In genomic region chr18:69447886-69448285, GRCh38 we compare ENCODE assay signal across 39 cellular contexts. TPM values are rescaled to one million over a fixed set of nuclear protein-coding genes. Genes with fewer than 3 reads are reported as not detected.
"Had no signal": no experiment of that assay in that cellular context is flagged by ENCODE, and none has a peak within 500 bp of the region (broad histone marks: within the 10 kb centered on the region; RNA-seq: fewer than 3 reads in every experiment).

No MANE protein-coding gene starts in this region.

- H3K27ac Mint-ChIP-seq: activated B cell treated with CpG ODN at 0.5 μM for 24 hours; activated CD4-positive, alpha-beta memory T cell treated with anti-CD3 and anti-CD28 coated beads for 36 hours; activated CD4-positive, alpha-beta T cell treated with anti-CD3 and anti-CD28 coated beads, Interleukin-2, amount 10 ng/mL, durations not matched to agents 24 days and 14 days; activated CD8-positive, alpha-beta T cell treated with anti-CD3 and anti-CD28 coated beads for 36 hours; activated naive CD4-positive, alpha-beta T cell treated with anti-CD3 and anti-CD28 coated beads for 36 hours; activated naive CD4-positive, alpha-beta T cell treated with anti-CD3 and anti-CD28 coated beads, Interleukin-2, amount 50 U/mL, for 72 hours; activated naive CD8-positive, alpha-beta T cell treated with anti-CD3 and anti-CD28 coated beads for 36 hours; activated T-cell treated with anti-CD3 and anti-CD28 coated beads, Interleukin-2, amount 50 U/mL, for 72 hours; activated T-helper 1 cell treated with anti-CD3 and anti-CD28 coated beads, Interleukin-12 subunit alpha, Interleukin-12 subunit beta, Interleukin-2, Interleukin-4 antibody, amounts not matched to agents 30 ng/mL and 10 ng/mL and 1 ng/mL, durations not matched to agents 14 hours and 24 hours and 36 hours; activated T-helper 17 cell treated with anti-CD3 and anti-CD28 coated beads, Interleukin-2, amount 50 U/mL, for 72 hours; brain; T-helper 1 cell treated with Interleukin-12 subunit alpha and Interleukin-12 subunit beta and Interleukin-4 antibody, amounts not matched to agents 30 μg/mL and 1 μg/mL, for 36 hours; T-helper 2 cell treated with Interferon-gamma antibody and Interleukin-4, amounts not matched to agents 5 μg/mL and 100 μg/mL, for 36 hours had no signal

- H3K4me1 ChIP-seq: adrenal gland, ascending aorta had no signal

- H3K9me3 Mint-ChIP-seq: activated CD4-positive, alpha-beta memory T cell treated with anti-CD3 and anti-CD28 coated beads for 36 hours; activated CD8-positive, alpha-beta T cell treated with anti-CD3 and anti-CD28 coated beads for 36 hours; activated naive CD4-positive, alpha-beta T cell treated with anti-CD3 and anti-CD28 coated beads for 36 hours; activated T-cell treated with anti-CD3 and anti-CD28 coated beads, Interleukin-2, amount 50 U/mL, for 4 hours; activated T-helper 1 cell treated with anti-CD3 and anti-CD28 coated beads, Interleukin-12 subunit alpha, Interleukin-12 subunit beta, Interleukin-2, Interleukin-4 antibody, amounts not matched to agents 30 ng/mL and 10 ng/mL and 1 ng/mL, durations not matched to agents 14 hours and 24 hours and 36 hours; T-helper 2 cell treated with Interferon-gamma antibody and Interleukin-4, amounts not matched to agents 5 μg/mL and 100 μg/mL, for 36 hours had no signal

- H3K4me3 Mint-ChIP-seq: activated B cell treated with CpG ODN at 0.5 μM for 24 hours; activated CD4-positive, alpha-beta memory T cell treated with anti-CD3 and anti-CD28 coated beads for 36 hours; activated CD4-positive, alpha-beta T cell treated with anti-CD3 and anti-CD28 coated beads, Interleukin-2, amount 10 ng/mL, durations not matched to agents 24 days and 14 days; activated CD8-positive, alpha-beta T cell treated with anti-CD3 and anti-CD28 coated beads for 36 hours; activated naive CD4-positive, alpha-beta T cell treated with anti-CD3 and anti-CD28 coated beads for 36 hours; activated naive CD8-positive, alpha-beta T cell treated with anti-CD3 and anti-CD28 coated beads for 36 hours; activated T-cell treated with anti-CD3 and anti-CD28 coated beads, Interleukin-2, amount 50 U/mL, for 4 hours; activated T-cell treated with anti-CD3 and anti-CD28 coated beads, Interleukin-2, amount 50 U/mL, for 72 hours; activated T-helper 1 cell treated with anti-CD3 and anti-CD28 coated beads, Interleukin-12 subunit alpha, Interleukin-12 subunit beta, Interleukin-2, Interleukin-4 antibody, amounts not matched to agents 30 ng/mL and 10 ng/mL and 1 ng/mL, durations not matched to agents 14 hours and 24 hours and 36 hours; activated T-helper 17 cell treated with anti-CD3 and anti-CD28 coated beads, Interleukin-2, amount 50 U/mL, for 72 hours; brain; central memory CD8-positive, alpha-beta T cell; T-helper 1 cell treated with Interleukin-12 subunit alpha and Interleukin-12 subunit beta and Interleukin-4 antibody, amounts not matched to agents 30 μg/mL and 1 μg/mL, for 36 hours; T-helper 2 cell treated with Interferon-gamma antibody and Interleukin-4, amounts not matched to agents 5 μg/mL and 100 μg/mL, for 36 hours had no signal

- DNase-seq: activated B cell treated with CpG ODN at 0.5 μM for 24 hours; activated CD4-positive, alpha-beta memory T cell treated with anti-CD3 and anti-CD28 coated beads for 36 hours; activated CD4-positive, alpha-beta T cell treated with anti-CD3 and anti-CD28 coated beads for 4 hours; activated CD4-positive, alpha-beta T cell treated with anti-CD3 and anti-CD28 coated beads, Interleukin-2, amount 10 ng/mL, durations not matched to agents 24 days and 14 days; activated CD4-positive, alpha-beta T cell treated with anti-CD3 and anti-CD28 coated beads, Interleukin-2, amount 50 U/mL, for 1 hour; activated CD4-positive, alpha-beta T cell treated with anti-CD3 and anti-CD28 coated beads, Interleukin-2, amount 50 U/mL, for 4 hours; activated CD4-positive, CD25-positive, alpha-beta regulatory T cell treated with anti-CD3 and anti-CD28 coated beads, Interleukin-2, amount 50 U/mL, for 72 hours; activated CD8-positive, alpha-beta memory T cell treated with anti-CD3 and anti-CD28 coated beads, Interleukin-2, amount 50 U/mL, for 4 hours; activated CD8-positive, alpha-beta T cell treated with anti-CD3 and anti-CD28 coated beads for 36 hours; activated effector memory CD4-positive, alpha-beta T cell treated with anti-CD3 and anti-CD28 coated beads, Interleukin-2, amount 50 U/mL, for 16 hours; activated gamma-delta T cell treated with Interleukin-2 at 50 U/mL for 16 hours; activated naive CD4-positive, alpha-beta T cell; activated naive CD4-positive, alpha-beta T cell treated with anti-CD3 and anti-CD28 coated beads for 36 hours; activated naive CD4-positive, alpha-beta T cell treated with anti-CD3 and anti-CD28 coated beads, Interleukin-2, amount 50 U/mL, for 16 hours; activated naive CD8-positive, alpha-beta T cell treated with anti-CD3 and anti-CD28 coated beads for 36 hours; activated T-cell treated with anti-CD3 and anti-CD28 coated beads for 4 hours; activated T-cell treated with anti-CD3 and anti-CD28 coated beads, Interleukin-2, amount 50 U/mL, for 1 hour; activated T-cell treated with anti-CD3 and anti-CD28 coated beads, Interleukin-2, amount 50 U/mL, for 4 hours; activated T-cell treated with anti-CD3 and anti-CD28 coated beads, Interleukin-2, amount 50 U/mL, for 72 hours; adrenal gland; amygdala; anterior cingulate cortex; caudate nucleus; cerebellar nuclear complex; T-helper 2 cell; T-helper 9 cell had no signal

- H3K27ac ChIP-seq: adrenal gland, ascending aorta, cardiac muscle cell, VCaP had no signal

- H3K27me3 Mint-ChIP-seq: activated B cell treated with CpG ODN at 0.5 μM for 24 hours; activated CD4-positive, alpha-beta T cell treated with anti-CD3 and anti-CD28 coated beads, Interleukin-2, amount 10 ng/mL, durations not matched to agents 24 days and 14 days; activated CD8-positive, alpha-beta T cell treated with anti-CD3 and anti-CD28 coated beads for 36 hours; brain had no signal

- H3K27me3 ChIP-seq: adrenal gland, ascending aorta, cardiac muscle cell had no signal

- H3K4me1 Mint-ChIP-seq: activated B cell treated with CpG ODN at 0.5 μM for 24 hours; activated CD4-positive, alpha-beta T cell treated with anti-CD3 and anti-CD28 coated beads, Interleukin-2, amount 10 ng/mL, durations not matched to agents 24 days and 14 days; activated naive CD8-positive, alpha-beta T cell treated with anti-CD3 and anti-CD28 coated beads for 36 hours; activated T-helper 17 cell treated with anti-CD3 and anti-CD28 coated beads, Interleukin-2, amount 50 U/mL, for 72 hours; brain; central memory CD8-positive, alpha-beta T cell had no signal

- FAIRE-seq: bronchial epithelial cell, TTC549 had no signal

- H3K4me3 ChIP-seq: adrenal gland, ascending aorta, cardiac muscle cell had no signal

- H3K36me3 ChIP-seq: adrenal gland, ascending aorta, cardiac muscle cell had no signal

- ATAC-seq: activated CD8-positive, alpha-beta T cell treated with anti-CD3 and anti-CD28 coated beads for 36 hours; activated naive CD4-positive, alpha-beta T cell treated with anti-CD3 and anti-CD28 coated beads, Interleukin-2, amount 50 U/mL, for 72 hours; activated T-cell treated with anti-CD3 and anti-CD28 coated beads, Interleukin-2, amount 50 U/mL, for 4 hours; activated T-cell treated with anti-CD3 and anti-CD28 coated beads, Interleukin-2, amount 50 U/mL, for 72 hours; activated T-helper 17 cell treated with anti-CD3 and anti-CD28 coated beads, Interleukin-2, amount 50 U/mL, for 72 hours had no signal

- H3K9me3 ChIP-seq: adrenal gland, ascending aorta had no signal

- H3K36me3 Mint-ChIP-seq: activated CD4-positive, alpha-beta memory T cell treated with anti-CD3 and anti-CD28 coated beads for 36 hours; activated naive CD4-positive, alpha-beta T cell treated with anti-CD3 and anti-CD28 coated beads, Interleukin-2, amount 50 U/mL, for 72 hours; activated naive CD8-positive, alpha-beta T cell treated with anti-CD3 and anti-CD28 coated beads for 36 hours had no signal

RNA-seq across cellular contexts. Expression of gene DOK6, which starts 47.2 kb away (rescaled TPM):
- total RNA-seq: activated B cell treated with CpG ODN at 0.5 μM for 24 hours; activated CD4-positive, alpha-beta memory T cell treated with anti-CD3 and anti-CD28 coated beads for 36 hours; activated CD4-positive, alpha-beta T cell treated with anti-CD3 and anti-CD28 coated beads, Interleukin-2, amount 10 ng/mL, durations not matched to agents 24 days and 14 days; activated CD8-positive, alpha-beta memory T cell treated with anti-CD3 and anti-CD28 coated beads for 36 hours; activated CD8-positive, alpha-beta T cell treated with anti-CD3 and anti-CD28 coated beads for 36 hours; activated naive CD4-positive, alpha-beta T cell treated with anti-CD3 and anti-CD28 coated beads for 36 hours; activated naive CD4-positive, alpha-beta T cell treated with anti-CD3 and anti-CD28 coated beads, Interleukin-2, amount 50 U/mL, for 72 hours; activated naive CD8-positive, alpha-beta T cell treated with anti-CD3 and anti-CD28 coated beads for 36 hours; activated T-cell treated with anti-CD3 and anti-CD28 coated beads, Interleukin-2, amount 50 U/mL, for 72 hours; activated T-helper 1 cell treated with anti-CD3 and anti-CD28 coated beads, Interleukin-12 subunit alpha, Interleukin-12 subunit beta, Interleukin-2, Interleukin-4 antibody, amounts not matched to agents 30 ng/mL and 10 ng/mL and 1 ng/mL, durations not matched to agents 14 hours and 24 hours and 36 hours; activated T-helper 17 cell treated with anti-CD3 and anti-CD28 coated beads, Interleukin-2, amount 50 U/mL, for 72 hours; ascending aorta; bronchial epithelial cell had no signal
